ENCODE assay signal across 28 cellular contexts in genomic region chr13:86476656-86477055, GRCh38.
"Had no signal": no experiment of that assay in that cellular context is flagged by ENCODE, and none has a peak within 500 bp of the region (broad histone marks: within the 10 kb centered on the region; RNA-seq: fewer than 3 reads in every experiment).

No MANE protein-coding gene starts in this region.

- ATAC-seq: esophagus mucosa; gastrocnemius medialis; heart left ventricle; left lobe of liver; natural killer cell; right lobe of liver; stimulated activated naive CD8-positive, alpha-beta T cell treated with anti-CD3 and anti-CD28 coated beads, Interleukin-15, amount 100 ng/mL, for 72 hours; upper lobe of right lung had no signal

- H3K4me3 ChIP-seq: gastrocnemius medialis, heart left ventricle, hepatocyte, lung, ovary, right lobe of liver, smooth muscle cell, suprapubic skin, transverse colon, upper lobe of right lung, uterus had no signal

- H3K9me3 ChIP-seq: gastrocnemius medialis, ovary, right lobe of liver, suprapubic skin, transverse colon, upper lobe of right lung, uterus had no signal

- DNase-seq: effector CD8-positive, alpha-beta T cell; endodermal cell; foreskin fibroblast; gastrocnemius medialis; heart left ventricle; kidney; natural killer cell; occipital lobe; ovary; right lobe of liver; stimulated activated CD4-positive, alpha-beta T cell treated with anti-CD3 and anti-CD28 coated beads, Interleukin-12 subunit alpha, Interleukin-12 subunit beta, amount 100 ng/mL, for 4 hours; stimulated activated CD4-positive, alpha-beta T cell treated with anti-CD3 and anti-CD28 coated beads, Interleukin-1b, Interleukin-23, amount 100 ng/mL, for 48 hours; stimulated activated CD4-positive, alpha-beta T cell treated with anti-CD3 and anti-CD28 coated beads, Interleukin-4, amount 100 ng/mL, for 1 hour; stimulated activated CD8-positive, alpha-beta memory T cell treated with anti-CD3 and anti-CD28 coated beads, Interleukin-4, amount 100 ng/mL, for 48 hours; stimulated activated naive CD4-positive, alpha-beta T cell; stimulated activated naive CD8-positive, alpha-beta T cell treated with anti-CD3 and anti-CD28 coated beads, Interleukin-15, amount 100 ng/mL, for 72 hours; transverse colon; upper lobe of right lung; uterus had no signal

- H3K36me3 Mint-ChIP-seq: memory B cell, natural killer cell had no signal

- H3K27ac ChIP-seq: epithelial cell of prostate, gastrocnemius medialis, heart left ventricle, hepatocyte, ovary, right lobe of liver, suprapubic skin, transverse colon, upper lobe of right lung, uterus had no signal

- H3K4me1 ChIP-seq: gastrocnemius medialis, heart left ventricle, right lobe of liver, suprapubic skin, transverse colon, upper lobe of right lung, uterus had no signal

- FAIRE-seq: kidney had no signal

- H3K9me3 Mint-ChIP-seq: endodermal cell had no signal

- H3K36me3 ChIP-seq: gastrocnemius medialis, heart left ventricle, ovary, right lobe of liver, suprapubic skin, transverse colon, upper lobe of right lung, uterus had no signal

- H3K4me3 Mint-ChIP-seq: dendritic cell treated with granulocyte-macrophage colony-stimulating factor and Interleukin-4, amounts not matched to agents 40 ng/mL and 50 ng/mL, for 4 days; endodermal cell; memory B cell; natural killer cell; stimulated activated naive CD8-positive, alpha-beta T cell treated with anti-CD3 and anti-CD28 coated beads, Interleukin-15, amount 100 ng/mL, for 72 hours had no signal

- H3K27me3 ChIP-seq: gastrocnemius medialis, heart left ventricle, hepatocyte, ovary, right lobe of liver, suprapubic skin, transverse colon, upper lobe of right lung, uterus had no signal

- H3K4me1 Mint-ChIP-seq: endodermal cell; memory B cell; natural killer cell; stimulated activated naive CD8-positive, alpha-beta T cell treated with anti-CD3 and anti-CD28 coated beads, Interleukin-15, amount 100 ng/mL, for 72 hours had no signal

- H3K27me3 Mint-ChIP-seq: dendritic cell treated with granulocyte-macrophage colony-stimulating factor and Interleukin-4, amounts not matched to agents 40 ng/mL and 50 ng/mL, for 4 days; memory B cell; stimulated activated naive CD8-positive, alpha-beta T cell treated with anti-CD3 and anti-CD28 coated beads, Interleukin-15, amount 100 ng/mL, for 72 hours had no signal
